In genomic region chr9:129109952-129110739, GRCh38 we compare ENCODE assay signal across 8 cellular contexts. TPM values are rescaled to one million over a fixed set of nuclear protein-coding genes. Genes with fewer than 3 reads are reported as not detected.
DNase-seq lines count a peak whose midpoint lies in the region; ATAC-seq and TF ChIP-seq lines count a peak whose summit lies in the region.

No MANE protein-coding gene starts in this region.

- H3K27me3 ChIP-seq in right lobe of liver (no peaks in the 10 kb centered on the region), thymus (ENCODE audit: control insufficient read depth, insufficient read depth) (peaks cover 2% of the 10 kb centered on the region)

- intact Hi-C loops in right lobe of liver (cut with DNase I) = no loop called here

- DNase-seq in NCI-H526 treated with DMSO at 0.1 percent for 48 hours (lab: John Stamatoyannopoulos, UW) (peak; percentile 7), choroid plexus epithelial cell (ENCODE audit: low read depth) (no peak), right lobe of liver (no peak), cortex of kidney (lab: John Stamatoyannopoulos, UW) (no peak), GOT3 (lab: John Stamatoyannopoulos, UW) (no peak)

- H3K4me3 ChIP-seq in choroid plexus epithelial cell (ENCODE audit: low read depth, low read length) (peak overlapping the region; percentile 92), right lobe of liver (peak overlapping the region; percentile 67 to 93 (median 86)), thymus (ENCODE audit: low read length) (peak overlapping the region; percentile 82)

- ATAC-seq in GM21526 (IDR thresholded peaks at IDR 0.05; ENCODE audit: low FRiP score, unreplicated experiment) (peak; percentile 8), right lobe of liver (peak; percentile 12 to 53 (median 24))

- H3K36me3 ChIP-seq in right lobe of liver (peaks cover 0 to 7% (median 0%) of the 10 kb centered on the region in 4 donors), thymus (ENCODE audit: control insufficient read depth, insufficient read depth) (peaks cover 4% of the 10 kb centered on the region)

- H3K27ac ChIP-seq in C4-2B = peak overlapping the region; percentile 96
- H3K27ac ChIP-seq in right lobe of liver = peak overlapping the region; percentile 53 to 93 (median 82)
- peak overlapping the region; percentile 52 for H3K27ac ChIP-seq in thymus (ENCODE audit: low read depth)

- H3K9me3 ChIP-seq in right lobe of liver (no peaks in the 10 kb centered on the region), thymus (ENCODE audit: control insufficient read depth) (no peaks in the 10 kb centered on the region)

- TF ChIP-seq POLR2A in right lobe of liver (IDR thresholded peaks at IDR 0.05) = no peak

- TF ChIP-seq CTCF in C4-2B (conservative IDR thresholded peaks at IDR 0.05) (no peak), choroid plexus epithelial cell (conservative IDR thresholded peaks at IDR 0.05; ENCODE audit: low read depth, low read length) (no peak), right lobe of liver (IDR thresholded peaks at IDR 0.05) (peak in 2 of 4 donors; percentile 2 to 10)

- H3K4me1 ChIP-seq in right lobe of liver = peaks cover 0 to 38% (median 5%) of the 10 kb centered on the region in 4 donors
- peaks cover 19% of the 10 kb centered on the region for H3K4me1 ChIP-seq in thymus (ENCODE audit: control insufficient read depth, insufficient read depth, low read length)

- 9% methylated on average over 11 of the region's 64 CpGs for WGBS in right lobe of liver (ENCODE audit: insufficient coverage, low coverage, low lambda C conversion rate, missing lambda C conversion rate)
- 11% methylated on average over 64 of the region's 64 CpGs for WGBS in thymus

RNA-seq across cellular contexts. Expression of gene CRAT, which starts 0.4 kb away (rescaled TPM):
- 100 to 1,000 TPM in 4 of 6 experiments, 10 to 100 TPM in 2; 86.1 to 146 (median 104) TPM for total RNA-seq in right lobe of liver
- polyA plus RNA-seq in thymus = 9.4 TPM

RNA-seq across cellular contexts. Expression of gene PTPA, which starts 1.1 kb away (rescaled TPM):
- total RNA-seq in right lobe of liver = 100 to 1,000 TPM in 1 of 6 experiments, 10 to 100 TPM in 5; 55.4 to 123 (median 62.0) TPM
- 70.1 TPM for polyA plus RNA-seq in thymus

RNA-seq across cellular contexts. Expression of gene DOLPP1, which starts 29.2 kb away (rescaled TPM):
- 10 to 100 TPM; 10.1 to 16.8 (median 13.3) TPM for total RNA-seq in right lobe of liver
- polyA plus RNA-seq in thymus = 9.6 TPM
